Comparison of ENCODE assay signal across 23 cellular contexts in the genomic region with DNA sequence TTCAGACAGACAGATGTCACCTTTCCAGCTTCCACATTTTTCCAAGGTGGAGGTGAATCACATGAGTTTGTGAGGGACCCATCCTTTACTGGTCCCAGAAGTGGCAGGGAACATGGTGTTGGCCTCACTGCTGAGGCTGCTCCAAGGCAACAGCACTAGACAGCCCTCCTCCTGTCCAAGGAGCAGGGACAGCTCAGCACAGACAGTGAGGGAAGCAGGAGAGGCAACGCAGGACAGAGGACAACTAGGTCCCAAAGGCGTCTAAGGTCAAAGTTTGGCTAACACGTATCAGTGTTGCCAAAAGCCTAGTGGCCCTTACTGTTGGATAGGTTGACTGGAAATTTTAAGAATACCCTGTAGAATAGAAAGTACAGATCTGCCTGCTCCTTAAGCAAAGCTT.
DNase-seq lines count a peak whose midpoint lies in the region; ATAC-seq and TF ChIP-seq lines count a peak whose summit lies in the region.
"Had no signal": no experiment of that assay in that cellular context is flagged by ENCODE, and none has a peak within 500 bp of the region (broad histone marks: within the 10 kb centered on the region; RNA-seq: fewer than 3 reads in every experiment).

No MANE protein-coding gene starts in this region.

- no peaks in the 10 kb centered on the region for H3K9me3 Mint-ChIP-seq in stimulated activated naive CD8-positive, alpha-beta T cell treated with anti-CD3 and anti-CD28 coated beads, Interleukin-15, amount 100 ng/mL, for 72 hours
- H3K9me3 Mint-ChIP-seq: CD8-positive, alpha-beta memory T cell; IgD-negative memory B cell had no signal

- intact Hi-C loops in heart left ventricle (cut with DNase I): no loop called here

- no peaks in the 10 kb centered on the region for H3K36me3 ChIP-seq in heart left ventricle

- H3K4me1 Mint-ChIP-seq in stimulated activated naive CD8-positive, alpha-beta T cell treated with anti-CD3 and anti-CD28 coated beads, Interleukin-15, amount 100 ng/mL, for 72 hours: peaks cover 28% of the 10 kb centered on the region
- H3K4me1 Mint-ChIP-seq: CD8-positive, alpha-beta memory T cell; IgD-negative memory B cell had no signal

- no peak for DNase-seq in stimulated activated naive CD8-positive, alpha-beta T cell treated with anti-CD3 and anti-CD28 coated beads, Interleukin-15, amount 100 ng/mL, for 72 hours
- DNase-seq in stimulated activated naive CD8-positive, alpha-beta T cell treated with anti-CD3 and anti-CD28 coated beads, Interleukin-15, Interleukin-2, amounts not matched to agents 100 U/mL and 50 U/mL, for 24 hours: no peak
- DNase-seq in heart left ventricle (no peak), mesenteric fat pad (ENCODE audit: low spot score) (peak; percentile 30), OCI-M1 (lab: John Stamatoyannopoulos, UW) (no peak)
- no peak for DNase-seq in stimulated activated CD4-positive, alpha-beta T cell treated with anti-CD3 and anti-CD28 coated beads, Interleukin-4, amount 100 ng/mL, for 24 hours
- DNase-seq: Calu3; CD8-positive, alpha-beta memory T cell; DMS79 treated with DMSO at 0.1 percent for 48 hours; GF-D8; MM.1S; NCI-H2029 treated with DMSO at 0.1 percent for 48 hours; NCI-H446 treated with DMSO at 0.1 percent for 48 hours; NCI-H526; RPMI8226; SHP77 treated with DMSO at 0.1 percent for 48 hours had no signal

- peaks cover 21% of the 10 kb centered on the region for H3K27me3 Mint-ChIP-seq in stimulated activated naive CD8-positive, alpha-beta T cell treated with anti-CD3 and anti-CD28 coated beads, Interleukin-15, amount 100 ng/mL, for 72 hours
- H3K27me3 Mint-ChIP-seq: CD8-positive, alpha-beta memory T cell had no signal

- TF ChIP-seq POLR2A in heart left ventricle (IDR thresholded peaks at IDR 0.05): no peak

- no peak overlapping the region for H3K4me3 Mint-ChIP-seq in stimulated activated naive CD8-positive, alpha-beta T cell treated with anti-CD3 and anti-CD28 coated beads, Interleukin-15, amount 100 ng/mL, for 72 hours
- H3K4me3 Mint-ChIP-seq: CD8-positive, alpha-beta memory T cell; IgD-negative memory B cell had no signal

- no peak overlapping the region for H3K4me3 ChIP-seq in heart left ventricle
- H3K4me3 ChIP-seq: A549 had no signal

- H3K27ac ChIP-seq in heart left ventricle: peak overlapping the region in 2 of 12 donors; percentile 1 to 50
- H3K27ac ChIP-seq: A549, C4-2B, HL-60, KMS-11 had no signal

- WGBS in heart left ventricle, 4 donors: 47 to 62% (median 58%) methylated on average over 3 of the region's 3 CpGs

- peaks cover 0 to 21% (median 2%) of the 10 kb centered on the region in 12 donors for H3K4me1 ChIP-seq in heart left ventricle
- H3K4me1 ChIP-seq: A549 had no signal

- ATAC-seq in stimulated activated naive CD8-positive, alpha-beta T cell treated with anti-CD3 and anti-CD28 coated beads, Interleukin-15, amount 100 ng/mL, for 72 hours: peak; percentile 34
- no peak for ATAC-seq in stimulated activated naive CD8-positive, alpha-beta T cell treated with anti-CD3 and anti-CD28 coated beads, Interleukin-15, Interleukin-2, amounts not matched to agents 100 U/mL and 50 U/mL, for 24 hours
- ATAC-seq in heart left ventricle (peak; percentile 41 to 58 (median 51)), GM18870 (IDR thresholded peaks at IDR 0.05; ENCODE audit: unreplicated experiment) (no peak)
- ATAC-seq: A549, HCT116 had no signal

- TF ChIP-seq CTCF in heart left ventricle (IDR thresholded peaks at IDR 0.05): no peak

- H3K27ac Mint-ChIP-seq in stimulated activated naive CD8-positive, alpha-beta T cell treated with anti-CD3 and anti-CD28 coated beads, Interleukin-15, amount 100 ng/mL, for 72 hours: peak overlapping the region in 1 of 2 donors; percentile 43
- H3K27ac Mint-ChIP-seq: CD8-positive, alpha-beta memory T cell had no signal

- H3K9me3 ChIP-seq in heart left ventricle: no peaks in the 10 kb centered on the region
- H3K9me3 ChIP-seq: A549 had no signal

- no peaks in the 10 kb centered on the region for H3K27me3 ChIP-seq in heart left ventricle

Comparison
In these comparisons a context has a peak if more than half of its experiments do, and no peak if none do; other contexts are left out.
1. ATAC-seq: peak in stimulated activated naive CD8-positive, alpha-beta T cell treated with anti-CD3 and anti-CD28 coated beads, Interleukin-15, amount 100 ng/mL, for 72 hours (single experiment) and heart left ventricle (4 of 4); none in stimulated activated naive CD8-positive, alpha-beta T cell treated with anti-CD3 and anti-CD28 coated beads, Interleukin-15, Interleukin-2, amounts not matched to agents 100 U/mL and 50 U/mL, for 24 hours (single experiment) and GM18870 (single experiment).